ENCODE assay signal across 2 cellular contexts in genomic region chr1:174409801-174410200, GRCh38. TPM values are rescaled to one million over a fixed set of nuclear protein-coding genes. Genes with fewer than 3 reads are reported as not detected.
"Had no signal": no experiment of that assay in that cellular context is flagged by ENCODE, and none has a peak within 500 bp of the region (broad histone marks: within the 10 kb centered on the region; RNA-seq: fewer than 3 reads in every experiment).

No MANE protein-coding gene starts in this region.

RNA-seq across cellular contexts. Expression of gene GPR52, which starts 38.0 kb away (rescaled TPM):
- polyA plus RNA-seq: neural cell, smooth muscle cell had no signal
